Comparison of ENCODE assay signal across 1 cellular context in genomic region chr3:9736831-9737230, GRCh38.
A peak's percentile ranks its signal among the peaks of the same experiment; 100 is the strongest.
TF ChIP-seq lines count a peak whose summit lies in the region.

No MANE protein-coding gene starts in this region.

TF ChIP-seq in K562, 482 proteins besides CTCF, POLR2A, EP300 and RAD21:
- TF ChIP-seq CBX5 (IDR thresholded peaks at IDR 0.05; ENCODE audit: borderline replicate concordance, low read depth), result no peak
- TF ChIP-seq ATF3 (IDR thresholded peaks at IDR 0.05), result 0 out of 2 replicates have a peak, but pooled peaks have one; percentile 12
- TF ChIP-seq ATF3 (CRISPR knock-in tag; conservative IDR thresholded peaks at IDR 0.05), result no peak
- TF ChIP-seq MBD2 (IDR thresholded peaks at IDR 0.05; ENCODE audit: borderline replicate concordance, low read depth), result no peak
- TF ChIP-seq AFF1 (IDR thresholded peaks at IDR 0.05; ENCODE audit: low read depth in 1 of 2, partially characterized antibody in 2 of 2), result no peak
- no peak for TF ChIP-seq ZNF76 (CRISPR knock-in tag; IDR thresholded peaks at IDR 0.05; ENCODE audit: borderline replicate concordance)
- no peak for TF ChIP-seq CTBP1 (IDR thresholded peaks at IDR 0.05; ENCODE audit: borderline replicate concordance)
- no peak for TF ChIP-seq RBM22 (IDR thresholded peaks at IDR 0.05; ENCODE audit: low read depth, low read length, poor library complexity, severe bottlenecking)
- TF ChIP-seq MBD1 (CRISPR knock-in tag; IDR thresholded peaks at IDR 0.05), result no peak
